In the genomic region with DNA sequence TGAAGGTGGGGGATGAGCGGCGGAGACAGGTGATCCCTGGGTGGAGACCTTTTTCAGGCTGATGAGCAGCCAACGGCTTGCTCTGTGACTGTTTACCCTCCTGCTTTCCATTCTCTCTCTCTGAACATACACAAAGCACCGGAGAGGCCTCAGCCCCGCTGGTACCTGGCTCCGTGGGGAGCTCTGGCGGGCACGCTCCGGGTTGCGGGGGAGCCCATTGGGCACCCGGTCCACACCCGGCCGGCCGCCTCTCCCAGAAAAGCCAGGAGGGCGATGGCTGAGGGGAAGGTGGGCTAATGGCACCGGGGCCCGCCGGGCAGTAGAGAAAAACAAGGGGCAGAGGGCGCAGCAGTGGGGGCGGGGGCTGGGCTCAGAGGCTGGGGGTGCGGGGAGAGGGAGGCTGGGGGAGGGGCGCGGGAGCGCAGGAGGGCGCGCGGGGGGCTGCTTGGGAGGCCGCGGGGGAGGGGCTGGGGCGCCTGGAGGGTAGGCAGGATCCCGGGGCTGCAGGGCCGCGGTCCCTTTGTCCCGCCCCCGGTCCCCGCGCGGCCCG, we compare ENCODE assay signal across 8 cellular contexts. TPM values are rescaled to one million over a fixed set of nuclear protein-coding genes. Genes with fewer than 3 reads are reported as not detected.
DNase-seq lines count a peak whose midpoint lies in the region; ATAC-seq and TF ChIP-seq lines count a peak whose summit lies in the region.

No MANE protein-coding gene starts in this region.

- peak overlapping the region; percentile 29 for H2AFZ ChIP-seq in ACC112 (ENCODE audit: low read length, unreplicated experiment)

- H3K4me1 ChIP-seq in ACC112 (ENCODE audit: control insufficient read depth, insufficient read depth, low read length, unreplicated experiment): peaks cover 19% of the 10 kb centered on the region
- H3K4me1 ChIP-seq in right lobe of liver: peaks cover 0 to 13% (median 6%) of the 10 kb centered on the region in 4 donors

- peaks cover 27% of the 10 kb centered on the region for H3K79me2 ChIP-seq in ACC112 (ENCODE audit: control insufficient read depth, insufficient read depth, low read length, unreplicated experiment)

- H3K36me3 ChIP-seq in ACC112 (ENCODE audit: insufficient read depth, low read length) (peaks cover 11% of the 10 kb centered on the region), right lobe of liver (peaks cover 0 to 23% (median 5%) of the 10 kb centered on the region in 4 donors)

- H3K9me3 ChIP-seq in right lobe of liver: no peaks in the 10 kb centered on the region

- no peaks in the 10 kb centered on the region for H3K27me3 ChIP-seq in ACC112 (ENCODE audit: insufficient read depth, low read length)
- H3K27me3 ChIP-seq in right lobe of liver: no peaks in the 10 kb centered on the region

- intact Hi-C loops in right lobe of liver (cut with DNase I): loop anchor here (5.0 kb wide), 2 partner anchors 57 to 62 kb away; a partner anchor contains a TSS

- TF ChIP-seq CTCF in right lobe of liver (IDR thresholded peaks at IDR 0.05): no peak

- H3K27ac ChIP-seq in ACC112 (ENCODE audit: low read depth, low read length): no peak overlapping the region
- H3K27ac ChIP-seq in caudate nucleus (ENCODE audit: low read depth, low read length): peak overlapping the region; percentile 86
- peak overlapping the region; percentile 29 to 63 (median 58) for H3K27ac ChIP-seq in right lobe of liver
- peak overlapping the region; percentile 66 for H3K27ac ChIP-seq in temporal lobe (ENCODE audit: low read depth, low read length)

- ATAC-seq in GM19023 (IDR thresholded peaks at IDR 0.05; ENCODE audit: unreplicated experiment) (peak; percentile 29), right lobe of liver (peak; percentile 4 to 32 (median 22)), GM19397 (IDR thresholded peaks at IDR 0.05; ENCODE audit: unreplicated experiment) (no peak)

- DNase-seq in NCI-H69 (lab: John Stamatoyannopoulos, UW) (peak; percentile 81), caudate nucleus (lab: John Stamatoyannopoulos, UW) (peak in 26 of 61 donors; percentile 7 to 78 (median 41)), right lobe of liver (peak; percentile 67 to 70 (median 68)), 8988T (no peak)

- WGBS in right lobe of liver (ENCODE audit: insufficient coverage, low coverage, low lambda C conversion rate, missing lambda C conversion rate): 1% methylated on average over 15 of the region's 39 CpGs

- H3K4me3 ChIP-seq in ACC112 (ENCODE audit: low read depth, low read length) (peak overlapping the region; percentile 92), right lobe of liver (peak overlapping the region; percentile 57 to 80 (median 80))

- TF ChIP-seq POLR2A in right lobe of liver (IDR thresholded peaks at IDR 0.05): no peak

RNA-seq across cellular contexts. Expression of a gene that starts 0.4 kb away (rescaled TPM):
- total RNA-seq in right lobe of liver (10 to 100 TPM; 17.9 to 40.8 (median 25.7) TPM), temporal lobe (84.3 TPM)

RNA-seq across cellular contexts. Expression of a gene that starts 30.7 kb away (rescaled TPM):
- total RNA-seq in right lobe of liver: 100 to 1,000 TPM; 409 to 644 (median 490) TPM
- total RNA-seq in temporal lobe: 442 TPM

RNA-seq across cellular contexts. Expression of a gene that starts 32.9 kb away (rescaled TPM):
- total RNA-seq in right lobe of liver: 10 to 100 TPM; 10.6 to 23.0 (median 12.3) TPM
- 70.8 TPM for total RNA-seq in temporal lobe

RNA-seq across cellular contexts. Expression of a gene that starts 35.3 kb away (rescaled TPM):
- total RNA-seq in right lobe of liver: 10 to 100 TPM; 10.3 to 24.3 (median 14.8) TPM
- total RNA-seq in temporal lobe: 14.0 TPM

RNA-seq across cellular contexts. Expression of a gene that starts 36.5 kb away (rescaled TPM):
- total RNA-seq in right lobe of liver (10 to 100 TPM in 5 of 6 experiments, 1 to 10 TPM in 1; 4.9 to 18.7 (median 12.6) TPM), temporal lobe (79.4 TPM)
